Comparison of ENCODE assay signal across 10 cellular contexts in genomic region chr5:133977161-133977787, GRCh38. TPM values are rescaled to one million over a fixed set of nuclear protein-coding genes. Genes with fewer than 3 reads are reported as not detected.
A peak's percentile ranks its signal among the peaks of the same experiment; 100 is the strongest.
DNase-seq lines count a peak whose midpoint lies in the region; ATAC-seq, FAIRE-seq and TF ChIP-seq lines count a peak whose summit lies in the region.
"Had no signal": no experiment of that assay in that cellular context is flagged by ENCODE, and none has a peak within 500 bp of the region (broad histone marks: within the 10 kb centered on the region; RNA-seq: fewer than 3 reads in every experiment).

No MANE protein-coding gene starts in this region.

- TF ChIP-seq POLR2A in gastrocnemius medialis (IDR thresholded peaks at IDR 0.05), result no peak

- TF ChIP-seq CTCF in gastrocnemius medialis (IDR thresholded peaks at IDR 0.05 in 4 of 5, conservative IDR thresholded peaks at IDR 0.05 in 1 of 5), result no peak

- H3K9me3 Mint-ChIP-seq in activated naive CD8-positive, alpha-beta T cell treated with anti-CD3 and anti-CD28 coated beads for 36 hours, result no peaks in the 10 kb centered on the region

- H3K27me3 ChIP-seq in gastrocnemius medialis (no peaks in the 10 kb centered on the region), small intestine (ENCODE audit: control insufficient read depth in 2 of 2, insufficient read depth in 2 of 2, low read length in 2 of 2) (no peaks in the 10 kb centered on the region)
- H3K27me3 ChIP-seq: neutrophil had no signal

- ATAC-seq in activated CD4-positive, CD25-positive, alpha-beta regulatory T cell treated with anti-CD3 and anti-CD28 coated beads, Interleukin-2, amount 50 U/mL, for 24 hours, result peak; percentile 24 to 46
- ATAC-seq in HG03039 (IDR thresholded peaks at IDR 0.05; ENCODE audit: unreplicated experiment) (peak; percentile 55), gastrocnemius medialis (peak in 1 of 2 donors; percentile 16)

- H3K4me1 ChIP-seq in gastrocnemius medialis (peaks cover 42 to 51% of the 10 kb centered on the region in 2 donors), small intestine (ENCODE audit: control insufficient read depth in 2 of 2, insufficient read depth in 1 of 2, low read depth in 1 of 2, low read length in 1 of 2) (no peaks in the 10 kb centered on the region)

- H3K4me3 ChIP-seq in gastrocnemius medialis, result no peak overlapping the region
- H3K4me3 ChIP-seq in small intestine (ENCODE audit: low read depth in 1 of 2, low read length in 2 of 2), result no peak overlapping the region

- H3K4me1 Mint-ChIP-seq in activated naive CD8-positive, alpha-beta T cell treated with anti-CD3 and anti-CD28 coated beads for 36 hours, result peaks cover 22% of the 10 kb centered on the region

- no peak for DNase-seq in activated CD4-positive, CD25-positive, alpha-beta regulatory T cell (lab: John Stamatoyannopoulos, UW)
- DNase-seq in activated naive CD8-positive, alpha-beta T cell treated with anti-CD3 and anti-CD28 coated beads for 36 hours, result no peak
- DNase-seq in gastrocnemius medialis (no peak), small intestine (no peak), NCI-H2227 (lab: John Stamatoyannopoulos, UW; ENCODE audit: unreplicated experiment) (no peak), HuH-7.5 (ENCODE audit: low spot score) (no peak)
- DNase-seq: activated CD4-positive, alpha-beta T cell treated with anti-CD3 and anti-CD28 coated beads, Interleukin-2, amount 50 U/mL, for 4 hours had no signal

- peaks cover 2 to 60% of the 10 kb centered on the region in 2 donors for H3K36me3 ChIP-seq in gastrocnemius medialis
- H3K36me3 ChIP-seq in small intestine (ENCODE audit: control insufficient read depth in 2 of 2, insufficient read depth in 2 of 2, low read length in 2 of 2), result peaks cover 20 to 29% of the 10 kb centered on the region in 2 donors

- H3K36me3 Mint-ChIP-seq in activated naive CD8-positive, alpha-beta T cell treated with anti-CD3 and anti-CD28 coated beads for 36 hours, result peaks cover 42% of the 10 kb centered on the region

- H3K9me3 ChIP-seq in gastrocnemius medialis, result no peaks in the 10 kb centered on the region
- H3K9me3 ChIP-seq in small intestine (ENCODE audit: control insufficient read depth, low read depth), result no peaks in the 10 kb centered on the region
- H3K9me3 ChIP-seq: neutrophil had no signal

- intact Hi-C loops in gastrocnemius medialis (cut with DNase I; ENCODE audit: low total_unique reads), result no loop called here

- in situ Hi-C loops in gastrocnemius medialis (cut with MboI; ENCODE audit: low sequenced_read_pairs in 4 of 4), result no loop called here

- H3K4me3 Mint-ChIP-seq in activated naive CD8-positive, alpha-beta T cell treated with anti-CD3 and anti-CD28 coated beads for 36 hours, result no peak overlapping the region

- H3K27me3 Mint-ChIP-seq in activated naive CD8-positive, alpha-beta T cell treated with anti-CD3 and anti-CD28 coated beads for 36 hours, result no peaks in the 10 kb centered on the region

- H3K27ac Mint-ChIP-seq in activated naive CD8-positive, alpha-beta T cell treated with anti-CD3 and anti-CD28 coated beads for 36 hours, result peak overlapping the region; percentile 66

- H3K27ac ChIP-seq in gastrocnemius medialis (peak overlapping the region; percentile 47 to 78 (median 60)), small intestine (ENCODE audit: low read depth in 1 of 2, low read length in 1 of 2) (no peak overlapping the region)
- H3K27ac ChIP-seq: neutrophil had no signal

- WGBS in small intestine, 3 donors, result 31 to 58% (median 50%) methylated on average over 5 of the region's 5 CpGs

- no peak for FAIRE-seq in small intestine (lab: Jason Lieb, UNC)

RNA-seq across cellular contexts. Expression of gene C5orf15, which starts 8.8 kb away (rescaled TPM):
- 10 to 100 TPM; 33.4 to 33.8 TPM for total RNA-seq in activated naive CD8-positive, alpha-beta T cell treated with anti-CD3 and anti-CD28 coated beads for 36 hours
- total RNA-seq in gastrocnemius medialis, result 10 to 100 TPM; 18.7 to 30.3 (median 24.4) TPM
- 10 to 100 TPM; 17.3 to 39.2 (median 20.1) TPM for polyA plus RNA-seq in small intestine

RNA-seq across cellular contexts. Expression of gene VDAC1, which starts 27.5 kb away (rescaled TPM):
- total RNA-seq in activated naive CD8-positive, alpha-beta T cell treated with anti-CD3 and anti-CD28 coated beads for 36 hours, result 100 to 1,000 TPM; 539 to 540 TPM
- total RNA-seq in gastrocnemius medialis, result 100 to 1,000 TPM; 412 to 611 (median 495) TPM
- polyA plus RNA-seq in small intestine, result 100 to 1,000 TPM; 252 to 412 (median 309) TPM

Comparison
In these comparisons a context has a peak if more than half of its experiments do, and no peak if none do; other contexts are left out.
1. H3K27ac ChIP-seq: peak in gastrocnemius medialis (4 of 4); none in small intestine (0 of 2).